ENCODE assay signal across 8 cellular contexts in the genomic region with DNA sequence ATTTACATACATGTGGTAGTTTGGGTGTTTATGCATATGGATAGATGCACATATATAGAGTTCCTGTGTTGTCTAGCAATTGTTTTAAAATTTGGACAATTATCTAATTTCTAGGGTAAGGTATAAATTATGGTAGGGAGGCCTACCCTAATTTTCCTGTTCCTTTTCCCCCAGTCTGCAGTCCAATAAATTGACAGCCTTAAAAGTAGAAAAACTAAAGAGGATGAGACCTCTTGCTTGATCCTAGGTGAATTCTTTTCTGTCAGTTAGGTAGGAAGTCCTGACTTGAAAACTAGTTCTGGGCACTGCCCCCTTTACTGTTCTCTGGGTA. TPM values are rescaled to one million over a fixed set of nuclear protein-coding genes. Genes with fewer than 3 reads are reported as not detected.
DNase-seq lines count a peak whose midpoint lies in the region; ATAC-seq and TF ChIP-seq lines count a peak whose summit lies in the region.

No MANE protein-coding gene starts in this region.

- H2BK120ac ChIP-seq in neuronal stem cell (ENCODE audit: low read depth, low read length): no peak overlapping the region

- H3K4me3 ChIP-seq in BLaER1: peak overlapping the region; percentile 96
- H3K4me3 ChIP-seq in KMS-11 (IDR thresholded peaks at IDR 0.05; ENCODE audit: insufficient read depth, low read depth, low read length): no peak overlapping the region
- no peak overlapping the region for H3K4me3 ChIP-seq in colonic mucosa
- H3K4me3 ChIP-seq in neuronal stem cell (ENCODE audit: low read length in 2 of 2): peak overlapping the region in 1 of 2 donors; percentile 94

- no peak overlapping the region for H4K91ac ChIP-seq in neuronal stem cell (ENCODE audit: low read depth, low read length, poor library complexity)

- no peak overlapping the region for H3K4ac ChIP-seq in neuronal stem cell (ENCODE audit: low read length)

- H3K79me1 ChIP-seq in neuronal stem cell (ENCODE audit: low read depth, low read length): no peaks in the 10 kb centered on the region

- H2BK5ac ChIP-seq in neuronal stem cell (ENCODE audit: low read length): no peak overlapping the region

- H3K4me2 ChIP-seq in BLaER1 (peak overlapping the region; percentile 95), KMS-11 (peak overlapping the region; percentile 100), neuronal stem cell (ENCODE audit: insufficient read depth, low read length, poor library complexity, severe bottlenecking) (no peak overlapping the region)

- ATAC-seq in GM21825 (IDR thresholded peaks at IDR 0.05; ENCODE audit: unreplicated experiment): no peak
- no peak for ATAC-seq in GM21390 (IDR thresholded peaks at IDR 0.05; ENCODE audit: unreplicated experiment)
- no peak for ATAC-seq in GM19397 (IDR thresholded peaks at IDR 0.05; ENCODE audit: unreplicated experiment)

- H3K4me1 ChIP-seq in BLaER1: peaks cover 35% of the 10 kb centered on the region
- peaks cover 23% of the 10 kb centered on the region for H3K4me1 ChIP-seq in KMS-11 (ENCODE audit: low read depth, poor library complexity, severe bottlenecking)
- H3K4me1 ChIP-seq in colonic mucosa: peaks cover 4% of the 10 kb centered on the region
- peaks cover 21 to 28% of the 10 kb centered on the region in 2 donors for H3K4me1 ChIP-seq in neuronal stem cell (ENCODE audit: control insufficient read depth in 2 of 2, insufficient read depth in 1 of 2, low read depth in 1 of 2, low read length in 2 of 2)

- no peak overlapping the region for H2BK15ac ChIP-seq in neuronal stem cell (ENCODE audit: low read length)

- H3K79me2 ChIP-seq in KMS-11 (ENCODE audit: insufficient read depth, low read depth): peaks cover 60% of the 10 kb centered on the region

- DNase-seq in colonic mucosa (no peak), neuronal stem cell (ENCODE audit: low spot score) (no peak)
- DNase-seq in effector CD8-positive, alpha-beta T cell (lab: John Stamatoyannopoulos, UW): no peak

- H4K20me1 ChIP-seq in BLaER1: peaks cover 26% of the 10 kb centered on the region
- H4K20me1 ChIP-seq in KMS-11 (ENCODE audit: insufficient read depth): no peaks in the 10 kb centered on the region

- H3K9ac ChIP-seq in BLaER1: peak overlapping the region; percentile 100
- H3K9ac ChIP-seq in KMS-11: peak overlapping the region; percentile 98
- H3K9ac ChIP-seq in colonic mucosa (ENCODE audit: low read depth in 2 of 2, low read length in 2 of 2): peak overlapping the region; percentile 4 to 100
- H3K9ac ChIP-seq in neuronal stem cell (ENCODE audit: low read depth, low read length, poor library complexity): no peak overlapping the region

- H3K27ac ChIP-seq in BLaER1 (peak overlapping the region; percentile 100), KMS-11 (peak overlapping the region; percentile 98), colonic mucosa (peak overlapping the region; percentile 99), neuronal stem cell (replicated peaks; ENCODE audit: low read length) (no peak overlapping the region)

- H3K23ac ChIP-seq in neuronal stem cell (ENCODE audit: low read depth, low read length, poor library complexity): no peak overlapping the region

- H4K8ac ChIP-seq in neuronal stem cell (ENCODE audit: low read depth, low read length): no peak overlapping the region

- H3K9me3 ChIP-seq in BLaER1: no peaks in the 10 kb centered on the region
- no peaks in the 10 kb centered on the region for H3K9me3 ChIP-seq in colonic mucosa
- no peaks in the 10 kb centered on the region for H3K9me3 ChIP-seq in neuronal stem cell (replicated peaks in 1 of 2; ENCODE audit: control insufficient read depth in 2 of 2, insufficient read depth in 1 of 2, low read depth in 1 of 2, low read length in 2 of 2)

- H3K18ac ChIP-seq in neuronal stem cell (ENCODE audit: low read length): no peak overlapping the region

- no peak overlapping the region for H2AFZ ChIP-seq in KMS-11 (ENCODE audit: low read depth)
- H2AFZ ChIP-seq in neuronal stem cell (ENCODE audit: low read length): peak overlapping the region; percentile 72

- TF ChIP-seq CTCF in KMS-11 (conservative IDR thresholded peaks at IDR 0.05; ENCODE audit: low read depth, low read length) (0 out of 2 replicates have a peak, but pooled peaks have one; percentile 8), colonic mucosa (IDR thresholded peaks at IDR 0.05) (no peak)

- H2BK12ac ChIP-seq in neuronal stem cell (ENCODE audit: low read length): no peak overlapping the region

- no peak overlapping the region for H2AK5ac ChIP-seq in neuronal stem cell (ENCODE audit: low read depth, low read length)

- H3K14ac ChIP-seq in neuronal stem cell (ENCODE audit: low read length): no peak overlapping the region

- H3K36me3 ChIP-seq in BLaER1 (peaks cover 18% of the 10 kb centered on the region), KMS-11 (ENCODE audit: insufficient read depth) (peaks cover 17% of the 10 kb centered on the region; the same call in 1 of the 2 replicates), colonic mucosa (no peaks in the 10 kb centered on the region), neuronal stem cell (replicated peaks in 1 of 2; ENCODE audit: control insufficient read depth in 2 of 2, insufficient read depth in 2 of 2, low read length in 2 of 2) (peaks cover 2 to 21% of the 10 kb centered on the region in 2 donors)

- intact Hi-C loops in colonic mucosa (cut with DNase I): no loop called here

- H3K27me3 ChIP-seq in BLaER1 (no peaks in the 10 kb centered on the region), KMS-11 (ENCODE audit: insufficient read depth, low read depth) (no peaks in the 10 kb centered on the region), colonic mucosa (no peaks in the 10 kb centered on the region), neuronal stem cell (ENCODE audit: control insufficient read depth in 3 of 3, insufficient read depth in 3 of 3, low read depth in 1 of 3, low read length in 3 of 3) (no peaks in the 10 kb centered on the region)

RNA-seq across cellular contexts. Expression of gene CDKN1B, which starts 2.1 kb away (rescaled TPM):
- 10 to 100 TPM; 52.1 to 54.0 TPM for total RNA-seq in colonic mucosa
- 49.7 TPM for polyA plus RNA-seq in neuronal stem cell (2013, experiment 1 of 2)
- 51.1 TPM for polyA plus RNA-seq in neuronal stem cell (2013, experiment 2 of 2)

RNA-seq across cellular contexts. Expression of gene GPR19, which starts 19.1 kb away (rescaled TPM):
- under 1 TPM; 0.74 to 0.96 TPM for total RNA-seq in colonic mucosa
- 32.4 TPM for polyA plus RNA-seq in neuronal stem cell (2013, experiment 1 of 2)
- polyA plus RNA-seq in neuronal stem cell (2013, experiment 2 of 2): 33.4 TPM
